8 cellular contexts compared by ENCODE assay signal in the genomic region with DNA sequence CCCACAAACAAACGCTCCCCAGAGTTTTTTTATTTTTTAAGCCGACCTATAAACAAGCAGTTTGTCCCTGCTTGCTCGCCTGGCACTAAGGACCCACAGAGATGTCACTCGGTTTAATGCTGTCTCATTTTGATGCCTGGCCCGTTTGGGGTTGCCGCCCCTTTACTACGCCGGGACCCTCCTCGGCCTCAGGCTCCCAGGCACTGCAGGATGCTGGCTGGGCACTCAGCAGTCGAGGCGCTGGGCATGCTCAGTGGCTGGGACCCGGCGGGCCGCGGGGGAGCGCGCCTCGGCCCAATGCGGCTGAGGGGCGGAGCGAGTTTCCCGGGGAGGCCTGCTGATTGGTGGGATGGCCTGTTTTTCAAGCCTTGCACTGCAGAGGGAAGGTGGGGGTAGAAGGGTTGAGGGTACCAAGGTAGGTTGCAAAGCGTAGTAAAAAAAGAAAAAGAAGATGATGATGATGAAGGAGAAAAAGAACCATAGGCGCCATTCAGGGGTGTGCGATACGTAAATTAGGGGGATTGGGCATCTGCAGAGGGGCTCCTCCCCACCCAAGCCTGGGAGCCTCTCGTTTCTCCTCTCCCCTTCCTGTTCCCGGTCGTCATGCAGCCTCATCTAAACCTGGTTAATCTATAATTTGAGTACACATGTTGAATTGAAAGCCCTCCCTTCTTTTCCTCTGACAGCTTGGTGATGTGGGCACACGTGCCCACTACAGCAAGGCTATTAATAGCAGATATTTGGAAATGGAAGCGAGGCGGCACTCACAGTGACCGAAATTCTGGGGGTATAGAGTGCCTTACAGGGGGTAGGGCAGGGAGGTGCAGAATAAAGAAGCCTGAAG. TPM values are rescaled to one million over a fixed set of nuclear protein-coding genes. Genes with fewer than 3 reads are reported as not detected.
DNase-seq lines count a peak whose midpoint lies in the region; ATAC-seq and TF ChIP-seq lines count a peak whose summit lies in the region.

No MANE protein-coding gene starts in this region.

- H3K36me3 Mint-ChIP-seq in central memory CD8-positive, alpha-beta T cell (ENCODE audit: insufficient read depth): no peaks in the 10 kb centered on the region

- H3K4me3 Mint-ChIP-seq in central memory CD8-positive, alpha-beta T cell: peak overlapping the region; percentile 80

- H3K27me3 ChIP-seq in kidney epithelial cell (ENCODE audit: control insufficient read depth, insufficient read depth, low read length): no peaks in the 10 kb centered on the region

- peaks cover 10% of the 10 kb centered on the region for H3K4me1 Mint-ChIP-seq in central memory CD8-positive, alpha-beta T cell

- no peak for DNase-seq in GM12864 (ENCODE audit: low read depth)
- peak; percentile 96 for DNase-seq in NCI-H1694 treated with DMSO at 0.1 percent for 48 hours (lab: John Stamatoyannopoulos, UW)
- DNase-seq in activated CD4-positive, CD25-positive, alpha-beta regulatory T cell (lab: John Stamatoyannopoulos, UW): peak; percentile 28 to 67 (median 40)
- peak in 1 of 2 donors; percentile 28 for DNase-seq in central memory CD8-positive, alpha-beta T cell (ENCODE audit: low spot score in 2 of 2)
- no peak for DNase-seq in kidney epithelial cell (ENCODE audit: low read depth)
- peak; percentile 85 to 88 for DNase-seq in stimulated activated CD4-positive, alpha-beta T cell treated with anti-CD3 and anti-CD28 coated beads, Interleukin-2, amount 100 ng/mL, for 24 hours
- DNase-seq in UCSD-AML1 (lab: John Stamatoyannopoulos, UW; ENCODE audit: unreplicated experiment): no peak

- H3K27me3 Mint-ChIP-seq in central memory CD8-positive, alpha-beta T cell: peaks cover 42% of the 10 kb centered on the region

- no peaks in the 10 kb centered on the region for H3K9me3 Mint-ChIP-seq in central memory CD8-positive, alpha-beta T cell

- ATAC-seq in HG02588 (IDR thresholded peaks at IDR 0.05; ENCODE audit: unreplicated experiment): peak; percentile 81
- ATAC-seq in central memory CD8-positive, alpha-beta T cell (replicated peaks; ENCODE audit: extremely low read depth, poor library complexity, severe bottlenecking): no peak

- H3K27ac Mint-ChIP-seq in central memory CD8-positive, alpha-beta T cell (ENCODE audit: low read depth): no peak overlapping the region

- H3K4me3 ChIP-seq in GM12864 (ENCODE audit: low read depth, low read length) (peak overlapping the region; percentile 80), kidney epithelial cell (ENCODE audit: low read depth, low read length) (peak overlapping the region; percentile 46)

- peaks cover 2% of the 10 kb centered on the region for H3K36me3 ChIP-seq in kidney epithelial cell (ENCODE audit: control insufficient read depth, insufficient read depth, low read length)

- TF ChIP-seq CTCF in GM12864 (IDR thresholded peaks at IDR 0.05; ENCODE audit: low read depth, low read length, missing control alignments) (no peak), kidney epithelial cell (IDR thresholded peaks at IDR 0.05; ENCODE audit: insufficient read depth, low read length, poor library complexity, severe bottlenecking) (no peak)

RNA-seq across cellular contexts. Expression of a gene that starts 1.5 kb away (rescaled TPM):
- total RNA-seq in kidney epithelial cell: 12.6 and 16.1 TPM in 2 replicates

RNA-seq across cellular contexts. Expression of a gene that starts 34.7 kb away (rescaled TPM):
- total RNA-seq in kidney epithelial cell: 23.7 and 30.1 TPM in 2 replicates

Comparison
In these comparisons a context has a peak if more than half of its experiments do, and no peak if none do; other contexts are left out.
1. DNase-seq: peak in NCI-H1694 treated with DMSO at 0.1 percent for 48 hours (single experiment), activated CD4-positive, CD25-positive, alpha-beta regulatory T cell (4 of 4) and stimulated activated CD4-positive, alpha-beta T cell treated with anti-CD3 and anti-CD28 coated beads, Interleukin-2, amount 100 ng/mL, for 24 hours (2 of 2); none in GM12864 (single experiment), kidney epithelial cell (single experiment) and UCSD-AML1 (single experiment).